In the genomic region with DNA sequence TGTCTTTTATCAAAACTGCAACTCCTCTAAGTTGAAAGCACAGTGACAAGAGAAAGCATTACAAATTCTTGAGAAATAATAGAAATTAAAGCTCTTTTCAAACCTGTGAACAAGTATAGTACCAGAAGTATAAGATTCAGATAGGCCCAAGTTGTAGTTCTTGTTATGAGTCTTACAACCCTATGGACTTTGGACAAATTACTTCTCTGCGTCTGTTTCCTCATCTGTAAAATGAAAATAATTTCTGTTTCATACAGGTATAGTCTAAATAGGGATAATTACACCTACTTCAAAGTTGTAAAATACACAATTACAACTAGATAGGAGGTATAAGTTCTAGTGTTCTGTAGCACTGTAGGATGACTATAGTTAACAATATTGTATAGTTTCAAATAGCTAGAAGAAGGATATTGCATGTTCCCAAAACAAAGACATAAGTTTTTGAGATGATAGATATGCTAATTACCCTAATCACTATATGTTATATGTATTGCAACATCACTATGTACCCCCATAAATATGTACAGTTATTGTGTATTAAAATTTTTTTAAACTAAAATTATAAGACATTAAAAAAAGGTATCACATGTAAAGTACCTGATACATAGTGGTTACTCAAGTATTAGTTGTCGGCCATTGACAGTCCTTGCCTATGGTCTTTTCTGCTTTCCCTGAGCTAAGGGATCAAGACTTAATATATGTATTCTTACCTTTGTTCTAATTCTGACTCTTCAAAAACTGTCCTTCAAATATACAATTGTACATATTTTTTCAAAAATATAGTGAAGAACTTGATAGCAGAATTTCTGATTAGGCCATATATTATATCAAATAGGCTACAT, we compare ENCODE assay signal across 10 cellular contexts. TPM values are rescaled to one million over a fixed set of nuclear protein-coding genes. Genes with fewer than 3 reads are reported as not detected.
A peak's percentile ranks its signal among the peaks of the same experiment; 100 is the strongest.
DNase-seq lines count a peak whose midpoint lies in the region; ATAC-seq, FAIRE-seq and TF ChIP-seq lines count a peak whose summit lies in the region.
"Had no signal": no experiment of that assay in that cellular context is flagged by ENCODE, and none has a peak within 500 bp of the region (broad histone marks: within the 10 kb centered on the region; RNA-seq: fewer than 3 reads in every experiment).

No MANE protein-coding gene starts in this region.

- 46% methylated on average over 2 of the region's 2 CpGs for WGBS in GM12878 (ENCODE audit: insufficient coverage, insufficient replicate concordance, low lambda C conversion rate, missing lambda C conversion rate)

- H3K9ac ChIP-seq in HUES48 (ENCODE audit: low read depth, low read length): no peak overlapping the region
- H3K9ac ChIP-seq in GM12878 (ENCODE audit: control insufficient read depth, insufficient read depth, low read length): no peak overlapping the region

- no peak for TF ChIP-seq RAD21 in GM12878 (IDR thresholded peaks at IDR 0.05; ENCODE audit: insufficient read depth, low read depth, low read length)

- no peak overlapping the region for H3K4me3 ChIP-seq in CD8-positive, alpha-beta memory T cell (ENCODE audit: low read length)
- H3K4me3 ChIP-seq in HUES48 (ENCODE audit: low read depth, low read length) (peak overlapping the region; percentile 85), GM12878 (no peak overlapping the region; the same call in 1 of the 2 replicates)
- no peak overlapping the region for H3K4me3 ChIP-seq in naive thymus-derived CD4-positive, alpha-beta T cell (ENCODE audit: low read length)

- TF ChIP-seq EP300 in GM12878 (IDR thresholded peaks at IDR 0.05; ENCODE audit: borderline replicate concordance in 1 of 2, control insufficient read depth in 1 of 2, low read depth in 2 of 2, low read length in 2 of 2): no peak

- no peak for TF ChIP-seq CTCF in GM12878 (IDR thresholded peaks at IDR 0.05 in 2 of 3, conservative IDR thresholded peaks at IDR 0.05 in 1 of 3; ENCODE audit: control insufficient read depth in 2 of 3, extremely low read depth in 1 of 3, insufficient read depth in 1 of 3, low read depth in 3 of 3, low read length in 3 of 3)

- peak overlapping the region; percentile 87 for H3K27ac ChIP-seq in CD8-positive, alpha-beta memory T cell (ENCODE audit: low read depth, low read length)
- peak overlapping the region; percentile 99 for H3K27ac ChIP-seq in HUES48 (ENCODE audit: low read depth, low read length)
- H3K27ac ChIP-seq in GM12878 (ENCODE audit: control insufficient read depth, insufficient read depth): no peak overlapping the region
- H3K27ac ChIP-seq in naive thymus-derived CD4-positive, alpha-beta T cell (ENCODE audit: low read depth, low read length): no peak overlapping the region

- RAD21 ChIA-PET in GM12878 (lab: Charles Lee; ENCODE audit: unreplicated experiment): interaction anchor here (0.7 to 3.5 kb wide), 12 partner anchors 9 to 193 kb away, joined by 3 to 11 read pairs (median 4); a partner anchor contains a TSS

- peaks cover 35% of the 10 kb centered on the region for H3K79me2 ChIP-seq in GM12878 (ENCODE audit: control insufficient read depth, insufficient read depth, low read length)

- no peak for DNase-seq in CD8-positive, alpha-beta memory T cell
- no peak for DNase-seq in GM12878 (ENCODE audit: low read depth, low spot score)
- DNase-seq in naive thymus-derived CD4-positive, alpha-beta T cell: no peak
- no peak for DNase-seq in hippocampal formation (lab: John Stamatoyannopoulos, UW)
- DNase-seq in activated CD4-positive, CD25-positive, alpha-beta regulatory T cell (lab: John Stamatoyannopoulos, UW): no peak
- DNase-seq: NCI-H187 treated with DMSO at 0.1 percent for 48 hours had no signal

- POLR2A ChIA-PET in CD8-positive, alpha-beta memory T cell (lab: Charles Lee): no interaction called here
- POLR2A ChIA-PET in GM12878 (lab: Charles Lee): interaction anchor here (0.5 to 2.7 kb wide), 6 partner anchors 9 to 216 kb away, joined by 3 to 13 read pairs (median 4); a partner anchor contains a TSS
- POLR2A ChIA-PET in naive thymus-derived CD4-positive, alpha-beta T cell (lab: Charles Lee): interaction anchor here (0.5 kb wide), 1 partner anchor 18 kb away, joined by 3 read pairs; no protein-coding TSS in a partner anchor

- FAIRE-seq in GM12878 (lab: Jason Lieb, UNC): no peak

- H3K9me3 ChIP-seq in CD8-positive, alpha-beta memory T cell (ENCODE audit: low read length): no peaks in the 10 kb centered on the region
- no peaks in the 10 kb centered on the region for H3K9me3 ChIP-seq in HUES48 (ENCODE audit: control insufficient read depth, insufficient read depth, low read length)
- no peaks in the 10 kb centered on the region for H3K9me3 ChIP-seq in GM12878 (replicated peaks; ENCODE audit: control insufficient read depth, insufficient read depth, low read length)
- H3K9me3 ChIP-seq in naive thymus-derived CD4-positive, alpha-beta T cell (ENCODE audit: control insufficient read depth in 2 of 3, low read length in 3 of 3): no peaks in the 10 kb centered on the region

- H3K4me3 Mint-ChIP-seq in CD8-positive, alpha-beta memory T cell: peak overlapping the region in 5 of 7 donors; percentile 33 to 76 (median 48)
- H3K4me3 Mint-ChIP-seq in naive thymus-derived CD4-positive, alpha-beta T cell: peak overlapping the region in 8 of 10 donors; percentile 5 to 64 (median 54)

- intact Hi-C loops in GM12878 (cut with micrococcal nuclease; ENCODE audit: unreplicated experiment): no loop called here
- intact Hi-C loops in naive thymus-derived CD4-positive, alpha-beta T cell (cut with micrococcal nuclease): no loop called here

- CTCF ChIA-PET in CD8-positive, alpha-beta memory T cell (lab: Charles Lee): interaction anchor here (0.7 to 2.5 kb wide), 4 partner anchors 9 to 115 kb away, joined by 3 to 6 read pairs (median 4); no protein-coding TSS in a partner anchor
- CTCF ChIA-PET in GM12878 (lab: Yijun Ruan, JAX): interaction anchor here (0.7 to 3.4 kb wide), 11 partner anchors 12 to 122 kb away, joined by 3 to 13 read pairs (median 4); no protein-coding TSS in a partner anchor
- CTCF ChIA-PET in naive thymus-derived CD4-positive, alpha-beta T cell (lab: Charles Lee): no interaction called here

- SMC1A ChIA-PET in GM12878 (lab: Charles Lee; ENCODE audit: uncharacterized antibody, unreplicated experiment): interaction anchor here (0.7 to 4.9 kb wide), 9 partner anchors 9 to 74 kb away, joined by 3 to 27 read pairs (median 4); no protein-coding TSS in a partner anchor

- BruUV-seq in GM12878 (replicated peaks; lab: Mats Ljungman, UMichigan): no TSS peak

- peaks cover 0 to 15% (median 0%) of the 10 kb centered on the region in 3 donors for H3K36me3 Mint-ChIP-seq in CD8-positive, alpha-beta memory T cell
- H3K36me3 Mint-ChIP-seq in naive thymus-derived CD4-positive, alpha-beta T cell: peaks cover 0 to 8% (median 0%) of the 10 kb centered on the region in 5 donors

- no peaks in the 10 kb centered on the region for H3K27me3 Mint-ChIP-seq in CD8-positive, alpha-beta memory T cell
- peaks cover 0 to 9% (median 0%) of the 10 kb centered on the region in 5 donors for H3K27me3 Mint-ChIP-seq in naive thymus-derived CD4-positive, alpha-beta T cell

- H4K20me1 ChIP-seq in GM12878 (ENCODE audit: control insufficient read depth, insufficient read depth): no peaks in the 10 kb centered on the region

- no peaks in the 10 kb centered on the region for H3K36me3 ChIP-seq in CD8-positive, alpha-beta memory T cell (ENCODE audit: insufficient read depth, low read length)
- H3K36me3 ChIP-seq in HUES48 (ENCODE audit: control insufficient read depth, insufficient read depth, low read length): no peaks in the 10 kb centered on the region
- H3K36me3 ChIP-seq in GM12878 (ENCODE audit: control insufficient read depth in 2 of 2, insufficient read depth in 2 of 2, low read length in 1 of 2): no peaks in the 10 kb centered on the region
- H3K36me3 ChIP-seq in naive thymus-derived CD4-positive, alpha-beta T cell (ENCODE audit: control insufficient read depth in 2 of 3, insufficient read depth in 3 of 3, low read length in 3 of 3): peaks cover 0 to 5% (median 0%) of the 10 kb centered on the region in 3 experiments

- no peaks in the 10 kb centered on the region for H3K27me3 ChIP-seq in CD8-positive, alpha-beta memory T cell (ENCODE audit: insufficient read depth, low read length, poor library complexity, severe bottlenecking)
- no peaks in the 10 kb centered on the region for H3K27me3 ChIP-seq in HUES48 (ENCODE audit: control insufficient read depth, insufficient read depth, low read length)
- no peaks in the 10 kb centered on the region for H3K27me3 ChIP-seq in GM12878 (replicated peaks in 1 of 2; ENCODE audit: control insufficient read depth in 2 of 2, insufficient read depth in 2 of 2, low read length in 1 of 2)
- H3K27me3 ChIP-seq in naive thymus-derived CD4-positive, alpha-beta T cell (ENCODE audit: control insufficient read depth in 2 of 2, insufficient read depth in 2 of 2, low read length in 2 of 2): no peaks in the 10 kb centered on the region

- peaks cover 39 to 55% (median 54%) of the 10 kb centered on the region in 3 donors for H3K4me1 Mint-ChIP-seq in CD8-positive, alpha-beta memory T cell
- peaks cover 37 to 73% (median 62%) of the 10 kb centered on the region in 7 donors for H3K4me1 Mint-ChIP-seq in naive thymus-derived CD4-positive, alpha-beta T cell

- H3K4me1 ChIP-seq in CD8-positive, alpha-beta memory T cell (ENCODE audit: insufficient read depth, low read length): peaks cover 24% of the 10 kb centered on the region
- peaks cover 64% of the 10 kb centered on the region for H3K4me1 ChIP-seq in HUES48 (ENCODE audit: control insufficient read depth, insufficient read depth, low read length)
- peaks cover 6% of the 10 kb centered on the region; the same call in 1 of the 2 replicates for H3K4me1 ChIP-seq in GM12878 (ENCODE audit: control insufficient read depth, insufficient read depth, low read length)
- H3K4me1 ChIP-seq in naive thymus-derived CD4-positive, alpha-beta T cell (ENCODE audit: control insufficient read depth in 2 of 2, insufficient read depth in 2 of 2, low read length in 2 of 2): peaks cover 18% of the 10 kb centered on the region in 2 donors

- peak overlapping the region in 5 of 8 donors; percentile 13 to 83 (median 67) for H3K27ac Mint-ChIP-seq in CD8-positive, alpha-beta memory T cell
- peak overlapping the region in 7 of 9 donors; percentile 28 to 73 (median 47) for H3K27ac Mint-ChIP-seq in naive thymus-derived CD4-positive, alpha-beta T cell

- no peak overlapping the region for H2AFZ ChIP-seq in GM12878 (ENCODE audit: control insufficient read depth, low read depth, low read length)

- no peak for ATAC-seq in GM12878
- ATAC-seq in naive thymus-derived CD4-positive, alpha-beta T cell: no peak
- ATAC-seq in GM21529 (IDR thresholded peaks at IDR 0.05; ENCODE audit: unreplicated experiment): no peak
- ATAC-seq in HG03439 (IDR thresholded peaks at IDR 0.05; ENCODE audit: unreplicated experiment): no peak
- ATAC-seq: activated CD4-positive, CD25-positive, alpha-beta regulatory T cell treated with anti-CD3 and anti-CD28 coated beads, Interleukin-2, amount 50 U/mL, for 24 hours had no signal

- no peaks in the 10 kb centered on the region for H3K9me3 Mint-ChIP-seq in CD8-positive, alpha-beta memory T cell
- H3K9me3 Mint-ChIP-seq in naive thymus-derived CD4-positive, alpha-beta T cell: no peaks in the 10 kb centered on the region

- H3K4me2 ChIP-seq in GM12878 (ENCODE audit: control insufficient read depth, insufficient read depth): peak overlapping the region; percentile 91

- in situ Hi-C loops in GM12878 (cut with MboI): no loop called here

- no peak for TF ChIP-seq POLR2A in GM12878 (IDR thresholded peaks at IDR 0.05; ENCODE audit: low read depth, low read length)

RNA-seq across cellular contexts. Expression of a gene that starts 1.8 kb away (rescaled TPM):
- total RNA-seq in CD8-positive, alpha-beta memory T cell: 1 to 10 TPM; 7.3 to 7.4 TPM
- polyA plus RNA-seq in CD8-positive, alpha-beta memory T cell: 2.8 TPM
- 22.8 and 24.8 TPM in 2 replicates for total RNA-seq in GM12878 (2013; cell fraction: nucleolus; rRNA removed)
- total RNA-seq in GM12878 (2014; rRNA removed): 3.1 and 3.2 TPM in 2 replicates
- total RNA-seq in GM12878 (2014; rRNA removed; fragmentation: Illumina TruSeq; extraction: Trizol): 4.6 and 4.7 TPM in 2 replicates
- total RNA-seq in GM12878 (2021): 6.4 and 6.5 TPM in 2 replicates
- polyA plus RNA-seq in GM12878 (2011; ENCODE audit: low read depth): 1.3 TPM
- 4.0 and 5.5 TPM in 2 replicates for polyA plus RNA-seq in GM12878 (2011; rRNA removed)
- polyA plus RNA-seq in GM12878 (2011; cell fraction: cytosol; rRNA removed): 1.6 and 1.9 TPM in 2 replicates
- 7.0 and 7.3 TPM in 2 replicates for polyA plus RNA-seq in GM12878 (2011; cell fraction: nucleus; rRNA removed)
- 2.7 and 3.3 TPM in 2 replicates for polyA plus RNA-seq in GM12878 (2012)
- polyA plus RNA-seq in GM12878 (2014; fragmentation: Illumina TruSeq; extraction: Trizol): 4.3 and 6.4 TPM in 2 replicates
- polyA plus RNA-seq in GM12878 (2014; fragmentation: Nextera tagmentation; extraction: Ambion mirVana): 1 to 10 TPM; 2.0 to 2.1 TPM
- 3.0 and 3.2 TPM in 2 replicates for polyA plus RNA-seq in GM12878 (2014; rRNA removed)
- 1 to 10 TPM; 3.5 TPM for polyA plus RNA-seq in GM12878 (2016; fragmentation: Nextera tagmentation; extraction: Ambion mirVana)
- 3.7 and 4.4 TPM in 2 replicates for polyA minus RNA-seq in GM12878 (2011; rRNA and poly(A)+ RNA removed)
- 2.1 and 3.5 TPM in 2 replicates for polyA minus RNA-seq in GM12878 (2011; cell fraction: cytosol; rRNA and poly(A)+ RNA removed)
- 17.9 and 30.2 TPM in 2 replicates for polyA minus RNA-seq in GM12878 (2011; cell fraction: nucleus; rRNA and poly(A)+ RNA removed)
- total RNA-seq in naive thymus-derived CD4-positive, alpha-beta T cell: 10 to 100 TPM in 3 of 5 experiments, 1 to 10 TPM in 2; 8.3 to 15.0 (median 10.1) TPM
- polyA plus RNA-seq in naive thymus-derived CD4-positive, alpha-beta T cell: 1 to 10 TPM; 2.3 to 3.1 TPM

Comparison
In these comparisons a context has a peak if more than half of its experiments do, and no peak if none do; other contexts are left out.
1. H3K27ac ChIP-seq: peak in CD8-positive, alpha-beta memory T cell (single experiment) and HUES48 (single experiment); none in GM12878 (single experiment) and naive thymus-derived CD4-positive, alpha-beta T cell (single experiment).